Comparison of ENCODE assay signal across 9 cellular contexts in genomic region chr19:41795031-41795461, GRCh38. TPM values are rescaled to one million over a fixed set of nuclear protein-coding genes. Genes with fewer than 3 reads are reported as not detected.
DNase-seq lines count a peak whose midpoint lies in the region; ATAC-seq, FAIRE-seq and TF ChIP-seq lines count a peak whose summit lies in the region.
"Had no signal": no experiment of that assay in that cellular context is flagged by ENCODE, and none has a peak within 500 bp of the region (broad histone marks: within the 10 kb centered on the region; RNA-seq: fewer than 3 reads in every experiment).

No MANE protein-coding gene starts in this region.

- POLR2A ChIA-PET in Panc1 (lab: Charles Lee), result no interaction called here

- H2AFZ ChIP-seq in DND-41 (ENCODE audit: low read depth, low read length), result no peak overlapping the region

- H3K4me2 ChIP-seq in DND-41 (ENCODE audit: insufficient read depth, low read length), result no peak overlapping the region

- TF ChIP-seq CTCF in DND-41 (IDR thresholded peaks at IDR 0.05; ENCODE audit: borderline replicate concordance, extremely low read depth, low read length, poor library complexity, severe bottlenecking) (peak; percentile 84), LNCAP (IDR thresholded peaks at IDR 0.05) (peak; percentile 74), Panc1 (IDR thresholded peaks at IDR 0.05) (peak; percentile 91), heart right ventricle (IDR thresholded peaks at IDR 0.05) (peak; percentile 37 to 84 (median 70))

- peak; percentile 66 for DNase-seq in DND-41
- DNase-seq in Panc1 (ENCODE audit: low read depth, low spot score), result no peak
- peak; percentile 9 for DNase-seq in activated effector memory CD4-positive, alpha-beta T cell treated with Interleukin-2 at 50 U/mL for 16 hours
- peak in 1 of 2 donors; percentile 18 for DNase-seq in heart right ventricle
- DNase-seq in small intestine, result peak; percentile 59

- no peaks in the 10 kb centered on the region for H3K36me3 ChIP-seq in DND-41 (ENCODE audit: insufficient read depth, low read length)
- no peaks in the 10 kb centered on the region for H3K36me3 ChIP-seq in Panc1 (ENCODE audit: control insufficient read depth, insufficient read depth, low read length)
- no peaks in the 10 kb centered on the region for H3K36me3 ChIP-seq in heart right ventricle
- H3K36me3 ChIP-seq in small intestine (ENCODE audit: control insufficient read depth in 2 of 2, insufficient read depth in 2 of 2, low read length in 2 of 2), result no peaks in the 10 kb centered on the region

- CTCF ChIA-PET in Panc1 (lab: Charles Lee), result interaction anchor here (0.6 to 1.1 kb wide), 3 partner anchors 26 to 161 kb away, joined by 3 read pairs; no protein-coding TSS in a partner anchor

- in situ Hi-C loops in Panc1 (cut with HindIII; ENCODE audit: low pct_unique_long_range_greater_than_20kb, low sequenced_read_pairs), result no loop called here

- no peaks in the 10 kb centered on the region for H3K9me3 ChIP-seq in DND-41 (ENCODE audit: insufficient read depth, low read length, severe bottlenecking)
- H3K9me3 ChIP-seq in Panc1 (ENCODE audit: control insufficient read depth, insufficient read depth, low read depth, low read length), result no peaks in the 10 kb centered on the region
- no peaks in the 10 kb centered on the region for H3K9me3 ChIP-seq in heart right ventricle
- no peaks in the 10 kb centered on the region for H3K9me3 ChIP-seq in small intestine (ENCODE audit: control insufficient read depth, low read depth)

- no peaks in the 10 kb centered on the region for H3K4me1 ChIP-seq in DND-41 (ENCODE audit: insufficient read depth, low read length)
- H3K4me1 ChIP-seq in Panc1 (ENCODE audit: control insufficient read depth, insufficient read depth, low read length), result no peaks in the 10 kb centered on the region
- H3K4me1 ChIP-seq in heart right ventricle, result peaks cover 0 to 33% (median 0%) of the 10 kb centered on the region in 9 donors
- H3K4me1 ChIP-seq in small intestine (ENCODE audit: control insufficient read depth in 2 of 2, insufficient read depth in 1 of 2, low read depth in 1 of 2, low read length in 1 of 2), result no peaks in the 10 kb centered on the region

- no TSS peak for BruUV-seq in Panc1 (replicated peaks; lab: Mats Ljungman, UMichigan)

- WGBS in heart right ventricle, 2 donors, result 42 to 44% methylated on average over 5 of the region's 5 CpGs
- 38 to 40% (median 38%) methylated on average over 5 of the region's 5 CpGs for WGBS in small intestine, 3 donors

- H3K79me2 ChIP-seq in DND-41 (ENCODE audit: insufficient read depth, low read length), result no peaks in the 10 kb centered on the region

- H3K27me3 ChIP-seq in DND-41 (ENCODE audit: insufficient read depth, low read length, poor library complexity) (peaks cover 19% of the 10 kb centered on the region), Panc1 (ENCODE audit: control insufficient read depth, insufficient read depth, low read length) (no peaks in the 10 kb centered on the region), heart right ventricle (peaks cover 0 to 85% (median 56%) of the 10 kb centered on the region in 7 donors), small intestine (ENCODE audit: control insufficient read depth in 2 of 2, insufficient read depth in 2 of 2, low read length in 2 of 2) (peaks cover 0 to 3% of the 10 kb centered on the region in 2 donors)

- no peaks in the 10 kb centered on the region for H4K20me1 ChIP-seq in DND-41 (ENCODE audit: insufficient read depth, low read length)

- no peak overlapping the region for H3K9ac ChIP-seq in DND-41 (ENCODE audit: low read depth, low read length)

- intact Hi-C loops in Panc1 (cut with micrococcal nuclease; ENCODE audit: unreplicated experiment) (no loop called here), heart right ventricle (cut with DNase I) (no loop called here)

- no peak overlapping the region for H3K27ac ChIP-seq in DND-41 (ENCODE audit: low read length)
- H3K27ac ChIP-seq in Panc1 (ENCODE audit: low read length), result no peak overlapping the region
- H3K27ac ChIP-seq in heart right ventricle, result peak overlapping the region in 1 of 10 donors; percentile 89
- H3K27ac ChIP-seq in small intestine (ENCODE audit: low read depth in 1 of 2, low read length in 1 of 2), result no peak overlapping the region

- ATAC-seq in DND-41 (ENCODE audit: insufficient read depth, low read depth) (peak; percentile 95), Panc1 (peak; percentile 89), heart right ventricle (peak in 6 of 8 donors; percentile 46 to 65 (median 63)), HG03039 (IDR thresholded peaks at IDR 0.05; ENCODE audit: unreplicated experiment) (no peak), HG03457 (IDR thresholded peaks at IDR 0.05; ENCODE audit: unreplicated experiment) (no peak)

- no peak overlapping the region for H3K4me3 ChIP-seq in DND-41 (ENCODE audit: low read depth in 1 of 2, low read length in 2 of 2)
- no peak overlapping the region for H3K4me3 ChIP-seq in Panc1 (ENCODE audit: low read depth in 2 of 2, low read length in 2 of 2)
- no peak overlapping the region for H3K4me3 ChIP-seq in heart right ventricle
- H3K4me3 ChIP-seq in small intestine (ENCODE audit: low read depth in 1 of 2, low read length in 2 of 2), result no peak overlapping the region

- FAIRE-seq in small intestine (lab: Jason Lieb, UNC), result no peak
- FAIRE-seq: TTC549 had no signal

RNA-seq across cellular contexts. Expression of gene CEACAM3, which starts 1.3 kb away (rescaled TPM):
- total RNA-seq in Panc1 (2021; ENCODE audit: unreplicated experiment), result not detected
- not detected for polyA plus RNA-seq in Panc1 (2012; ENCODE audit: insufficient read length)
- total RNA-seq in heart right ventricle, result 1 to 10 TPM in 1 of 10 donors, under 1 TPM in 7, not detected in 2; 0.21 to 1.5 (median 0.40) TPM
- polyA plus RNA-seq in heart right ventricle, result not detected
- under 1 TPM in 1 of 3 donors, not detected in 2; 0.24 TPM for polyA plus RNA-seq in small intestine

RNA-seq across cellular contexts. Expression of gene CEACAM6, which starts 39.7 kb away (rescaled TPM):
- total RNA-seq in Panc1 (2021; ENCODE audit: unreplicated experiment), result 0.21 TPM
- polyA plus RNA-seq in Panc1 (2012; ENCODE audit: insufficient read length), result not detected
- under 1 TPM in 2 of 10 donors, not detected in 8; 0.10 to 0.12 TPM for total RNA-seq in heart right ventricle
- polyA plus RNA-seq in heart right ventricle, result under 1 TPM in 1 of 2 donors, not detected in 1; 0.03 TPM
- polyA plus RNA-seq in small intestine, result 10 to 100 TPM in 2 of 3 donors, 1 to 10 TPM in 1; 8.5 to 45.8 (median 14.1) TPM

RNA-seq across cellular contexts. Expression of gene LYPD4, which starts 49.4 kb away (rescaled TPM):
- not detected for total RNA-seq in Panc1 (2021; ENCODE audit: unreplicated experiment)
- not detected for polyA plus RNA-seq in Panc1 (2012; ENCODE audit: insufficient read length)
- not detected for total RNA-seq in heart right ventricle
- not detected for polyA plus RNA-seq in heart right ventricle
- polyA plus RNA-seq in small intestine, result not detected

RNA-seq across cellular contexts. Expression of gene DMRTC2, which starts 49.8 kb away (rescaled TPM):
- not detected for total RNA-seq in Panc1 (2021; ENCODE audit: unreplicated experiment)
- not detected for polyA plus RNA-seq in Panc1 (2012; ENCODE audit: insufficient read length)
- not detected for total RNA-seq in heart right ventricle
- polyA plus RNA-seq in heart right ventricle, result not detected
- not detected for polyA plus RNA-seq in small intestine

Comparison
In these comparisons a context has a peak if more than half of its experiments do, and no peak if none do; other contexts are left out.
1. ATAC-seq: peak in DND-41 (single experiment), Panc1 (single experiment) and heart right ventricle (6 of 8); none in HG03039 (single experiment) and HG03457 (single experiment).
2. Peak in every context shown above with its lines, with median percentiles within 50 percentile points of each other: CTCF ChIP-seq.